In genomic region chrX:130778773-130779172, GRCh38 we compare ENCODE assay signal across 15 cellular contexts.
"Had no signal": no experiment of that assay in that cellular context is flagged by ENCODE, and none has a peak within 500 bp of the region (broad histone marks: within the 10 kb centered on the region; RNA-seq: fewer than 3 reads in every experiment).

No MANE protein-coding gene starts in this region.

- H3K4me3 ChIP-seq: psoas muscle, sigmoid colon, upper lobe of left lung had no signal

- H3K4me1 ChIP-seq: psoas muscle, sigmoid colon, upper lobe of left lung had no signal

- H3K9me3 ChIP-seq: psoas muscle, sigmoid colon, upper lobe of left lung had no signal

- DNase-seq: activated CD4-positive, alpha-beta T cell treated with anti-CD3 and anti-CD28 coated beads for 4 hours; activated CD8-positive, alpha-beta T cell treated with anti-CD3 and anti-CD28 coated beads for 36 hours; activated naive CD4-positive, alpha-beta T cell treated with anti-CD3 and anti-CD28 coated beads for 36 hours; cortex of kidney; effector memory CD8-positive, alpha-beta T cell; head of caudate nucleus; nephron progenitor cell; psoas muscle; sigmoid colon; stimulated activated CD4-positive, alpha-beta T cell treated with anti-CD3 and anti-CD28 coated beads, Interleukin-12 subunit alpha, Interleukin-12 subunit beta, amount 100 ng/mL, for 4 hours; stimulated activated naive CD4-positive, alpha-beta T cell; T-cell; upper lobe of left lung; WERI-Rb-1 had no signal

- H3K27me3 ChIP-seq: sigmoid colon, upper lobe of left lung had no signal

- ATAC-seq: activated CD8-positive, alpha-beta T cell treated with anti-CD3 and anti-CD28 coated beads for 36 hours; effector memory CD8-positive, alpha-beta T cell; left lobe of liver; psoas muscle; T-cell had no signal

- H3K36me3 ChIP-seq: sigmoid colon, upper lobe of left lung, WERI-Rb-1 had no signal

- H3K27ac ChIP-seq: psoas muscle, sigmoid colon, upper lobe of left lung, WERI-Rb-1 had no signal
